Comparison of ENCODE assay signal across 23 cellular contexts in genomic region chr10:33064706-33065105, GRCh38.
"Had no signal": no experiment of that assay in that cellular context is flagged by ENCODE, and none has a peak within 500 bp of the region (broad histone marks: within the 10 kb centered on the region; RNA-seq: fewer than 3 reads in every experiment).

No MANE protein-coding gene starts in this region.

- H3K4me3 ChIP-seq: breast epithelium, ovary, prostate gland, thoracic aorta, uterus had no signal

- DNase-seq: activated CD4-positive, alpha-beta T cell treated with anti-CD3 and anti-CD28 coated beads for 48 hours; activated CD4-positive, alpha-beta T cell treated with anti-CD3 and anti-CD28 coated beads, Interleukin-2, amount 50 U/mL, for 48 hours; activated CD8-positive, alpha-beta memory T cell treated with anti-CD3 and anti-CD28 coated beads for 24 hours; activated gamma-delta T cell treated with Interleukin-2 at 50 U/mL for 16 hours; activated naive CD4-positive, alpha-beta T cell treated with anti-CD3 and anti-CD28 coated beads, Interleukin-2, amount 50 U/mL, for 16 hours; activated T-cell treated with anti-CD3 and anti-CD28 coated beads, Interleukin-2, amount 50 U/mL, for 1 hour; dermis blood vessel endothelial cell; effector memory CD8-positive, alpha-beta T cell; erythroblast; kidney; left colon; midbrain; naive thymus-derived CD4-positive, alpha-beta T cell; ovary; retina; small intestine; stimulated activated CD4-positive, alpha-beta T cell treated with anti-CD3 and anti-CD28 coated beads, Interleukin-4, amount 100 ng/mL, for 24 hours; SW 1271; T-helper 9 cell; uterus had no signal
